In the genomic region with DNA sequence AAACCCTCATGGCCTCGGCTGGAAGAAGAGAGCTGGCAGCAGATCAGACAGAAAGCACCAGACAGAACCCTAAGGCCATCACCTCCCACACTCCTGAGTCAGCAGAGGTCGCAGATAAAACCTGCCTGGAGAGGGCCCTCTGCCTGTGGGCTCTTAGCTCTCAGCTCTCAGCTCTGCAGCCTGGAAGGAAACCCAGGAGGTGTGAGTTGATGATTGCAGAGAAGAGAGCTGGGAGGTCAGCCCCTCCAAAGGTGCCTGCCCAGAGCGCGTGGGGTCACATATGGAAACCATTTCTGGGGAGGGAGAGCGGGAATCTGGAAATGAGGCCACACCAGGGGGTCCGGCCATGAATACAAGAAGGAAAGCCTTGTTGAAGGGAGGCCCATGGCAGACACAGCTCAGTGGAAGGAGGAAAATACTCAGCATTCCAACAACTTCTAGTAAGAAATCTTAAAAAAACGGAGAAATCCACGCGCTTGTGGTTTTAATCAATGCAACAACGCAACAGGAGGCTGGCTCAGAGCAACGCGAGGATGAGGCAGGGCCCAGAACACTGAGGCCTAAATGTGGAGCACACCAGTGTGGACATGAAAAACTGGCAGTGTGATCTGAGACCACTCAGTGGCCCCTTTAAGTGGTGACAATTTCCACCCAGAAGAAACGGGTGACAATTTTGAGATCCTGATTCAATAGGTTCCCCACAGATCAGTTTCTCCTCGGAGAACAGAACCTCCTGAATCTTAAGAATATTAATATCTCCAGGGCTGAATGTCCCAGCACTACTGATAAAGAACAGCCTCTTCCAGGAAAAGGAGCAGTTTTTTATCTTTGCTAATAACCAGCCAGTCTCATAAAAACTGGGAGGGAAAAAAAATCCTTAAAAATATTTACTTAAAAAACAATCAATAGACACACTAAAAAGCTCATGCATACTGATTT, we compare ENCODE assay signal across 1 cellular context.
TF ChIP-seq lines count a peak whose summit lies in the region.

No MANE protein-coding gene starts in this region.

TF ChIP-seq in SK-N-SH, 30 proteins besides CTCF, POLR2A, EP300 and RAD21 (continued from another document):
- no peak for TF ChIP-seq TEAD4 (IDR thresholded peaks at IDR 0.05; ENCODE audit: borderline replicate concordance, insufficient read depth)
